In the genomic region with DNA sequence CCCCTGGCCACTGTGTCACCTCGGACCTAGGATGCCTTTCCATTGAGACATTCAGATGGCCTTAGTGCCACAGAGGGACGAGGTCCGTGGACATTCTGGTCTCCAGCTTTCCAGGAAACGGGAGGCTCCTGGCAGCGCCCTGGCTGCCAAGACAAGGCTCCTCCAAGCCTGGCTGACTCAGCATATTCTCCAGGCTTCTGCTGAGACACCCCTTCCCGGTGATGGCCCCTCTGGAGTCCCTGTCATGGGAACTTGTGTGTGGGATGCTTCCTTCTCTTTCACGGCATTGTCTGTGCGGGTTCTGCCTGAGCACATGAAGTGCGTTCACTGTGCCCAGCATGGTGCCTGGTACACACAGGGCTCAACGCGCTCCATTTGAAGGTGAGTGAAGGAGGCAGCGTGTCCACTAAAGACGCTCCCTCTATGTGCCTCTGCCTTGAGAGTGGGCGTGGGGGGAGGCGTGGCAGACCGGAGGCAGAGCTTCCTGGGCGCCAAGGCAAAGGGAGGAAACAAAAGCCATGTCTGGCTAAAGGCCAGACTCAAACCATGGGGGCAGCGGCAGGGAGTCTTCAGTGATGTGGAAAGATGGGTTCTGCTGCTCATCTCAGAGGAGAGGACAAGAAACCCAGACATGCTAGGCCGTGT, we compare ENCODE assay signal across 14 cellular contexts.
"Had no signal": no experiment of that assay in that cellular context is flagged by ENCODE, and none has a peak within 500 bp of the region (broad histone marks: within the 10 kb centered on the region; RNA-seq: fewer than 3 reads in every experiment).

No MANE protein-coding gene starts in this region.

- DNase-seq: activated B cell treated with CpG ODN at 0.5 μM for 24 hours; anterior cingulate cortex; left colon; stimulated activated CD4-positive, alpha-beta T cell treated with anti-CD3 and anti-CD28 coated beads, Interleukin-15, amount 100 ng/mL, for 24 hours; stimulated activated CD4-positive, alpha-beta T cell treated with anti-CD3 and anti-CD28 coated beads, Interleukin-4, amount 100 ng/mL, for 4 hours; stimulated activated naive CD8-positive, alpha-beta T cell treated with anti-CD3 and anti-CD28 coated beads, Interleukin-15, amount 100 ng/mL, for 72 hours; testis had no signal

- H3K36me3 ChIP-seq: breast epithelium, ovary had no signal

- H3K27ac ChIP-seq: breast epithelium, dorsolateral prefrontal cortex, ovary, testis had no signal

- H3K9me3 Mint-ChIP-seq: activated B cell treated with CpG ODN at 0.5 μM for 24 hours; activated naive CD4-positive, alpha-beta T cell treated with anti-CD3 and anti-CD28 coated beads, Interleukin-2, amount 50 U/mL, for 72 hours; neural crest cell; stimulated activated naive CD8-positive, alpha-beta T cell treated with anti-CD3 and anti-CD28 coated beads, Interleukin-15, amount 100 ng/mL, for 72 hours; T-helper 1 cell treated with Interleukin-12 subunit alpha and Interleukin-12 subunit beta and Interleukin-4 antibody, amounts not matched to agents 30 μg/mL and 1 μg/mL, for 36 hours had no signal

- H3K27ac Mint-ChIP-seq: activated B cell treated with CpG ODN at 0.5 μM for 24 hours; activated naive CD4-positive, alpha-beta T cell treated with anti-CD3 and anti-CD28 coated beads, Interleukin-2, amount 50 U/mL, for 72 hours; stimulated activated naive CD8-positive, alpha-beta T cell treated with anti-CD3 and anti-CD28 coated beads, Interleukin-15, amount 100 ng/mL, for 72 hours; T-helper 1 cell treated with Interleukin-12 subunit alpha and Interleukin-12 subunit beta and Interleukin-4 antibody, amounts not matched to agents 30 μg/mL and 1 μg/mL, for 36 hours had no signal

- H3K27me3 ChIP-seq: breast epithelium, dorsolateral prefrontal cortex, ovary, testis had no signal

- H3K4me1 ChIP-seq: testis had no signal

- H3K9me3 ChIP-seq: breast epithelium, ovary, testis had no signal

- H3K4me3 ChIP-seq: breast epithelium, dorsolateral prefrontal cortex, ovary, testis had no signal

- H3K36me3 Mint-ChIP-seq: activated naive CD4-positive, alpha-beta T cell treated with anti-CD3 and anti-CD28 coated beads, Interleukin-2, amount 50 U/mL, for 72 hours had no signal

- H3K4me3 Mint-ChIP-seq: activated B cell treated with CpG ODN at 0.5 μM for 24 hours; neural crest cell; stimulated activated naive CD8-positive, alpha-beta T cell treated with anti-CD3 and anti-CD28 coated beads, Interleukin-15, amount 100 ng/mL, for 72 hours; T-helper 1 cell treated with Interleukin-12 subunit alpha and Interleukin-12 subunit beta and Interleukin-4 antibody, amounts not matched to agents 30 μg/mL and 1 μg/mL, for 36 hours had no signal

- ATAC-seq: activated naive CD4-positive, alpha-beta T cell treated with anti-CD3 and anti-CD28 coated beads, Interleukin-2, amount 50 U/mL, for 72 hours; esophagus mucosa; left colon; stimulated activated naive CD8-positive, alpha-beta T cell treated with anti-CD3 and anti-CD28 coated beads, Interleukin-15, amount 100 ng/mL, for 72 hours had no signal
